In the genomic region with DNA sequence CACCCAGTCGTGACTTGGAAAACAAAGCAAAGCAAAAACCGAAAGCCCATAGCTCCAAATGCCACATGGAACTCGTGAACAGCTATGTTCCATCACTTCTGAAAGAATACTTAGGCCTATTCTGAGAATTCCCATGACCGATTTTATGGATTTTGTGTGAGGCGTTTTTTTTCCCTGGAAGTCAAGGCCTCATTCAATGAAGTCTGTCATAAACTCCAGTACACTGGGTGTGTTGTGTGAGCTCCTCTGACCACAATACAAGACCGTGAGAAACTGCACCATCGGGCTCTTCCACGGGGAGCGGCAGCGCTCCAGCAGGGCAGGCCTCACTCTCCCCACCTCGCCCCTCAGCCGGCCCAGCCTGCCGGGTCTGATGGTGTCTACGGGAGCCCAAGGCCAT, we compare ENCODE assay signal across 19 cellular contexts.
DNase-seq lines count a peak whose midpoint lies in the region; ATAC-seq and TF ChIP-seq lines count a peak whose summit lies in the region.
"Had no signal": no experiment of that assay in that cellular context is flagged by ENCODE, and none has a peak within 500 bp of the region (broad histone marks: within the 10 kb centered on the region; RNA-seq: fewer than 3 reads in every experiment).

No MANE protein-coding gene starts in this region.

- 82 to 83% methylated on average over 11 to 12 of the region's 14 CpGs for WGBS in gastroesophageal sphincter (ENCODE audit: low coverage in 1 of 2), 2 donors
- 78 to 83% methylated on average over 14 of the region's 14 CpGs for WGBS in testis, 2 donors

- H3K9me3 ChIP-seq in gastroesophageal sphincter (no peaks in the 10 kb centered on the region), gastrocnemius medialis (no peaks in the 10 kb centered on the region), testis (no peaks in the 10 kb centered on the region)
- H3K9me3 ChIP-seq: BLaER1 had no signal

- DNase-seq in cardiac septum (ENCODE audit: low spot score) (peak; percentile 63), Right ventricle myocardium inferior (ENCODE audit: missing footprints) (no peak), gastrocnemius medialis (no peak), NCI-H1417 treated with DMSO at 0.1 percent for 48 hours (lab: John Stamatoyannopoulos, UW) (no peak), AG08396 (ENCODE audit: low spot score) (no peak), testis (no peak)
- DNase-seq in activated effector memory CD4-positive, alpha-beta T cell treated with Interleukin-2 at 50 U/mL for 16 hours: no peak
- DNase-seq: 8988T; activated CD4-positive, CD25-positive, alpha-beta regulatory T cell treated with anti-CD3 and anti-CD28 coated beads, Interleukin-2, amount 50 U/mL, for 72 hours; DMS 273 treated with DMSO at 0.1 percent for 48 hours; glutamatergic neuron; mammary epithelial cell; MM.1S; NCI-H1930; stimulated activated CD4-positive, alpha-beta T cell treated with anti-CD3 and anti-CD28 coated beads, Interleukin-1b, Interleukin-23, amount 100 ng/mL, for 48 hours; T-helper 9 cell had no signal

- H3K4me1 ChIP-seq in gastroesophageal sphincter (peaks cover 2 to 60% (median 18%) of the 10 kb centered on the region in 3 donors), gastrocnemius medialis (peaks cover 52 to 66% of the 10 kb centered on the region in 2 donors), testis (peaks cover under 1% of the 10 kb centered on the region)
- H3K4me1 ChIP-seq: neural progenitor cell had no signal

- TF ChIP-seq CTCF in gastroesophageal sphincter (IDR thresholded peaks at IDR 0.05) (no peak), gastrocnemius medialis (IDR thresholded peaks at IDR 0.05 in 4 of 5, conservative IDR thresholded peaks at IDR 0.05 in 1 of 5) (no peak), testis (IDR thresholded peaks at IDR 0.05) (no peak)

- H3K27me3 ChIP-seq in gastroesophageal sphincter (no peaks in the 10 kb centered on the region), gastrocnemius medialis (no peaks in the 10 kb centered on the region), testis (no peaks in the 10 kb centered on the region)
- H3K27me3 ChIP-seq: BLaER1, neural progenitor cell had no signal

- intact Hi-C loops in cardiac septum (cut with DNase I) (loop anchor here (5.0 kb wide), 1 partner anchor 326 kb away; no protein-coding TSS in a partner anchor), Right ventricle myocardium inferior (cut with DNase I) (no loop called here), gastrocnemius medialis (cut with DNase I; ENCODE audit: low total_unique reads) (no loop called here), testis (cut with DNase I; ENCODE audit: low total_unique reads) (no loop called here)

- in situ Hi-C loops in gastrocnemius medialis (cut with MboI; ENCODE audit: low sequenced_read_pairs in 4 of 4): no loop called here

- H3K36me3 ChIP-seq in gastroesophageal sphincter (peaks cover 0 to 44% of the 10 kb centered on the region in 2 donors), gastrocnemius medialis (peaks cover 0 to 7% of the 10 kb centered on the region in 2 donors), testis (ENCODE audit: low read depth, missing control alignments) (no peaks in the 10 kb centered on the region)
- H3K36me3 ChIP-seq: neural progenitor cell had no signal

- no peak overlapping the region for H3K4me3 ChIP-seq in gastroesophageal sphincter
- no peak overlapping the region for H3K4me3 ChIP-seq in gastrocnemius medialis
- H3K4me3 ChIP-seq in testis: no peak overlapping the region
- H3K4me3 ChIP-seq: BLaER1, neural progenitor cell had no signal

- ATAC-seq in Right ventricle myocardium inferior: no peak
- ATAC-seq in gastroesophageal sphincter: no peak
- no peak for ATAC-seq in gastrocnemius medialis

- TF ChIP-seq EP300 in gastroesophageal sphincter (IDR thresholded peaks at IDR 0.05): no peak

- TF ChIP-seq POLR2A in gastroesophageal sphincter (IDR thresholded peaks at IDR 0.05) (no peak), gastrocnemius medialis (IDR thresholded peaks at IDR 0.05) (no peak), testis (IDR thresholded peaks at IDR 0.05) (no peak)

- H3K27ac ChIP-seq in gastroesophageal sphincter (peak overlapping the region; percentile 13 to 89 (median 82)), gastrocnemius medialis (peak overlapping the region; percentile 14 to 96 (median 54)), testis (peak overlapping the region in 1 of 2 donors; percentile 67)
- H3K27ac ChIP-seq: BLaER1, neural progenitor cell had no signal
